ENCODE assay signal across 29 cellular contexts in the genomic region with DNA sequence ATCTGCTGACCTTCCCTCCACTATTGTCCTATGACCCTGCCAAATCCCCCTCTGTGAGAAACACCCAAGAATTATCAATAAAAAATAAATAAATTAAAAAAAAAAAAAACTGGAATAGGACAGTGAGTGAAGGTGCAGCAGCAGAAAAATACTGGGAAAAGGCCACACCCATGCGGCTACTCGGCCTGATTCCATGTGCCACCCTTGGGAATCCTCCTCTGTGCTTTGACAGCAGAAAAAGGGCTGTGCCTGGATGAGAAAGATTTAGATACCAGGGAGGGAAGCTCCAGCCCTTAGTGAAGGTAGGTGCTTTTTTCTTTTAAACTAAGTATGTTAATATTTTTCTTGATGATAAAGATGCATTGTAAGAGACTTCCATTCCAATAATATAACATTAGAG.
"Had no signal": no experiment of that assay in that cellular context is flagged by ENCODE, and none has a peak within 500 bp of the region (broad histone marks: within the 10 kb centered on the region; RNA-seq: fewer than 3 reads in every experiment).

No MANE protein-coding gene starts in this region.

- H3K4me3 ChIP-seq: adrenal gland, body of pancreas, breast epithelium, MG63 had no signal

- H3K9me3 ChIP-seq: adrenal gland, body of pancreas, breast epithelium, MG63 had no signal

- H3K27ac Mint-ChIP-seq: activated CD4-positive, alpha-beta T cell treated with anti-CD3 and anti-CD28 coated beads, Interleukin-2, amount 10 ng/mL, durations not matched to agents 24 days and 14 days; activated CD8-positive, alpha-beta T cell treated with anti-CD3 and anti-CD28 coated beads for 36 hours; activated naive CD4-positive, alpha-beta T cell treated with anti-CD3 and anti-CD28 coated beads, Interleukin-2, amount 50 U/mL, for 72 hours; activated T-cell treated with anti-CD3 and anti-CD28 coated beads, Interleukin-2, amount 50 U/mL, for 72 hours; activated T-helper 17 cell treated with anti-CD3 and anti-CD28 coated beads, Interleukin-2, amount 50 U/mL, for 72 hours; IgD-negative memory B cell; T-helper 1 cell treated with Interleukin-12 subunit alpha and Interleukin-12 subunit beta and Interleukin-4 antibody, amounts not matched to agents 30 μg/mL and 1 μg/mL, for 36 hours; T-helper 2 cell treated with Interferon-gamma antibody and Interleukin-4, amounts not matched to agents 5 μg/mL and 100 μg/mL, for 36 hours had no signal

- ATAC-seq: activated CD8-positive, alpha-beta T cell treated with anti-CD3 and anti-CD28 coated beads for 36 hours; activated naive CD4-positive, alpha-beta T cell treated with anti-CD3 and anti-CD28 coated beads, Interleukin-2, amount 50 U/mL, for 72 hours; activated T-cell treated with anti-CD3 and anti-CD28 coated beads, Interleukin-2, amount 50 U/mL, for 72 hours; activated T-helper 17 cell treated with anti-CD3 and anti-CD28 coated beads, Interleukin-2, amount 50 U/mL, for 72 hours; body of pancreas; Panc1 had no signal

- H3K27me3 Mint-ChIP-seq: activated CD4-positive, alpha-beta T cell treated with anti-CD3 and anti-CD28 coated beads, Interleukin-2, amount 10 ng/mL, durations not matched to agents 24 days and 14 days; activated CD8-positive, alpha-beta T cell treated with anti-CD3 and anti-CD28 coated beads for 36 hours; activated T-helper 17 cell treated with anti-CD3 and anti-CD28 coated beads, Interleukin-2, amount 50 U/mL, for 72 hours; IgD-negative memory B cell had no signal

- H3K27me3 ChIP-seq: adrenal gland, body of pancreas, breast epithelium, MG63 had no signal

- H3K36me3 ChIP-seq: adrenal gland, breast epithelium, MG63 had no signal

- H3K4me1 Mint-ChIP-seq: activated CD4-positive, alpha-beta T cell treated with anti-CD3 and anti-CD28 coated beads, Interleukin-2, amount 10 ng/mL, durations not matched to agents 24 days and 14 days; activated T-helper 17 cell treated with anti-CD3 and anti-CD28 coated beads, Interleukin-2, amount 50 U/mL, for 72 hours; IgD-negative memory B cell had no signal

- H3K4me3 Mint-ChIP-seq: activated CD4-positive, alpha-beta T cell treated with anti-CD3 and anti-CD28 coated beads, Interleukin-2, amount 10 ng/mL, durations not matched to agents 24 days and 14 days; activated CD8-positive, alpha-beta T cell treated with anti-CD3 and anti-CD28 coated beads for 36 hours; activated T-cell treated with anti-CD3 and anti-CD28 coated beads, Interleukin-2, amount 50 U/mL, for 72 hours; activated T-helper 17 cell treated with anti-CD3 and anti-CD28 coated beads, Interleukin-2, amount 50 U/mL, for 72 hours; IgD-negative memory B cell; T-helper 1 cell treated with Interleukin-12 subunit alpha and Interleukin-12 subunit beta and Interleukin-4 antibody, amounts not matched to agents 30 μg/mL and 1 μg/mL, for 36 hours; T-helper 2 cell treated with Interferon-gamma antibody and Interleukin-4, amounts not matched to agents 5 μg/mL and 100 μg/mL, for 36 hours had no signal

- H3K27ac ChIP-seq: adrenal gland, body of pancreas, breast epithelium had no signal

- DNase-seq: activated CD4-positive, alpha-beta T cell treated with anti-CD3 and anti-CD28 coated beads, Interleukin-2, amount 10 ng/mL, durations not matched to agents 24 days and 14 days; activated CD4-positive, alpha-beta T cell treated with anti-CD3 and anti-CD28 coated beads, Interleukin-2, amount 50 U/mL, for 4 hours; activated CD8-positive, alpha-beta T cell treated with anti-CD3 and anti-CD28 coated beads for 36 hours; activated gamma-delta T cell; activated naive CD4-positive, alpha-beta T cell treated with Interleukin-2 at 50 U/mL for 16 hours; activated T-cell treated with anti-CD3 and anti-CD28 coated beads, Interleukin-2, amount 50 U/mL, for 1 hour; activated T-cell treated with anti-CD3 and anti-CD28 coated beads, Interleukin-2, amount 50 U/mL, for 72 hours; adrenal gland; body of pancreas; Karpas-422; KBM-7; MG63; NCI-H1048; NCI-H1105 treated with DMSO at 0.1 percent for 48 hours; NCI-H1436; NCI-H1694; NCI-H1930; NCI-H2081 treated with DMSO at 0.1 percent for 48 hours; NCI-H2171; NCI-H446 treated with DMSO at 0.1 percent for 48 hours; NCI-H526; SIG-M5 had no signal

- H3K9me3 Mint-ChIP-seq: activated CD4-positive, alpha-beta T cell treated with anti-CD3 and anti-CD28 coated beads, Interleukin-2, amount 10 ng/mL, durations not matched to agents 24 days and 14 days; activated T-cell treated with anti-CD3 and anti-CD28 coated beads, Interleukin-2, amount 50 U/mL, for 72 hours; activated T-helper 17 cell treated with anti-CD3 and anti-CD28 coated beads, Interleukin-2, amount 50 U/mL, for 72 hours; T-helper 1 cell treated with Interleukin-12 subunit alpha and Interleukin-12 subunit beta and Interleukin-4 antibody, amounts not matched to agents 30 μg/mL and 1 μg/mL, for 36 hours; T-helper 2 cell treated with Interferon-gamma antibody and Interleukin-4, amounts not matched to agents 5 μg/mL and 100 μg/mL, for 36 hours had no signal

- H3K4me1 ChIP-seq: adrenal gland, body of pancreas, breast epithelium had no signal
